Comparison of ENCODE assay signal across 15 cellular contexts in the genomic region with DNA sequence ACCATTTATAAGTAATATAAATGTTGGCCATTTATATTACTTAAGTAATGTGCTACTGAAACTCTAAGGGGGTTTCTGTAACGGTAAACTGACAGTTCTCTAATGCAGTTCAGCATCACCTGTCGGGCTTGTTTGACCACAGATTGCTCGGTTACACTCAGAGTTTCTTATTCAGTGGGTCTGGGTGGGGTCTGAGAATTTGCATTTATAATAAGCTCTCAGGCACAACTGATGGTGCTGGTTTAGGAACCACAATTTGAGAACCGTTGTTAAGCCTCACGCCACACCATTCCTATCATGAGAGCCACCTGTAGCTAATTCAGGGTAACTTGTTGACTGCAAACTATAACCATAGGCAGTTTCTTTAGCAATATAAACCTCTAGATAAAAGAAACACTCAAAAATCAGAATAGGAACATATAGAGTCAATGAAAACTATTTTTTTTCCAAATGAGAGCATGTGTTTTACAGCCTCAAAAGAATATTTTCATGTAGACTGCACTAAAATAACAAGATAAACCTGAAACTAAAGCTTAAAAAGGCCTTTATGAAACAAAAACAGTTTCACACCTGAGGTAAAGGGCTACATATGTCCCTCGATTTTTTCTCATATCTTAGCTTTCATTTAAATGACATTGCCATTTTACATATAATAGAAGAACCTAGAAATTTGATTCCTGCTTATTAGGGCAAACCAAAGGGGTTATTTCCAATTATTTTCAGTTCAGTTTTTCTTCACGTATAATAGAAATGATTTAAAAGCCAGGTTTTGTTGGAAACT.
DNase-seq lines count a peak whose midpoint lies in the region; ATAC-seq and TF ChIP-seq lines count a peak whose summit lies in the region.
"Had no signal": no experiment of that assay in that cellular context is flagged by ENCODE, and none has a peak within 500 bp of the region (broad histone marks: within the 10 kb centered on the region; RNA-seq: fewer than 3 reads in every experiment).

No MANE protein-coding gene starts in this region.

- CTCF ChIA-PET in PC-3 (lab: Charles Lee) = no interaction called here

- H3K27ac ChIP-seq in KMS-11 (no peak overlapping the region), PC-3 (ENCODE audit: low read length) (no peak overlapping the region)
- H3K27ac ChIP-seq: skin epidermis, upper lobe of right lung had no signal

- TF ChIP-seq CTCF in KMS-11 (conservative IDR thresholded peaks at IDR 0.05; ENCODE audit: low read depth, low read length) (0 out of 2 replicates have a peak, but pooled peaks have one; percentile 11), PC-3 (conservative IDR thresholded peaks at IDR 0.05; ENCODE audit: low read depth, low read length) (no peak)

- peaks cover 4% of the 10 kb centered on the region; the same call in 1 of the 2 replicates for H3K36me3 ChIP-seq in KMS-11 (ENCODE audit: insufficient read depth)
- H3K36me3 ChIP-seq in PC-3 (ENCODE audit: low read depth, low read length) = no peaks in the 10 kb centered on the region
- H3K36me3 ChIP-seq in H7 (replicated peaks; ENCODE audit: control insufficient read depth, insufficient read depth, low read length) = no peaks in the 10 kb centered on the region
- H3K36me3 ChIP-seq: upper lobe of right lung had no signal

- H4K20me1 ChIP-seq in KMS-11 (ENCODE audit: insufficient read depth) = no peaks in the 10 kb centered on the region
- H4K20me1 ChIP-seq in PC-3 (ENCODE audit: low read length) = no peaks in the 10 kb centered on the region

- H3K27me3 ChIP-seq in KMS-11 (ENCODE audit: insufficient read depth, low read depth) = no peaks in the 10 kb centered on the region
- H3K27me3 ChIP-seq in PC-3 (ENCODE audit: low read length) = no peaks in the 10 kb centered on the region
- no peaks in the 10 kb centered on the region for H3K27me3 ChIP-seq in H7 (ENCODE audit: control insufficient read depth, insufficient read depth, low read length)
- H3K27me3 ChIP-seq: upper lobe of right lung had no signal

- ATAC-seq in GM18868 (IDR thresholded peaks at IDR 0.05; ENCODE audit: unreplicated experiment) (peak; percentile 87), GM21447 (IDR thresholded peaks at IDR 0.05; ENCODE audit: unreplicated experiment) (peak; percentile 69), HG02885 (IDR thresholded peaks at IDR 0.05; ENCODE audit: poor library complexity, unreplicated experiment) (peak; percentile 80), PC-3 (no peak)
- ATAC-seq: upper lobe of right lung had no signal

- POLR2A ChIA-PET in PC-3 (lab: Charles Lee; ENCODE audit: unreplicated experiment) = no interaction called here

- H3K9me3 ChIP-seq in PC-3 (ENCODE audit: low read length) = no peaks in the 10 kb centered on the region
- H3K9me3 ChIP-seq: SK-N-SH, upper lobe of right lung had no signal

- peaks cover 41% of the 10 kb centered on the region; the same call in 1 of the 2 replicates for H3K79me2 ChIP-seq in KMS-11 (ENCODE audit: insufficient read depth, low read depth)
- H3K79me2 ChIP-seq in PC-3 (ENCODE audit: low read length) = no peaks in the 10 kb centered on the region

- DNase-seq in GM19238 (ENCODE audit: insufficient read length, low spot score) (no peak), PC-3 (no peak), H7 (no peak), HPDE6-E6E7 (ENCODE audit: extremely low spot score) (no peak)
- DNase-seq: activated CD4-positive, alpha-beta memory T cell treated with anti-CD3 and anti-CD28 coated beads, Interleukin-2, amount 10 ng/mL, durations not matched to agents 7 days and 5 days; endodermal cell; OCI-M1; SK-N-SH; stimulated activated naive B cell treated with anti-CD40 and anti-IgM and Interleukin-4, amounts not matched to agents 10 μg/mL and 1 μg/mL and 100 μg/mL, for 72 hours; upper lobe of right lung had no signal

- H3K9ac ChIP-seq in KMS-11 (no peak overlapping the region), PC-3 (ENCODE audit: low read length) (no peak overlapping the region)
- H3K9ac ChIP-seq: SK-N-SH had no signal

- BruUV-seq in PC-3 (replicated peaks; lab: Mats Ljungman, UMichigan) = no TSS peak

- H3K4me3 ChIP-seq in KMS-11 (IDR thresholded peaks at IDR 0.05; ENCODE audit: insufficient read depth, low read depth, low read length) = no peak overlapping the region
- no peak overlapping the region for H3K4me3 ChIP-seq in PC-3 (ENCODE audit: low read length)
- no peak overlapping the region for H3K4me3 ChIP-seq in H7 (ENCODE audit: insufficient read depth, low read depth, low read length)
- H3K4me3 ChIP-seq: skin epidermis, upper lobe of right lung had no signal

- intact Hi-C loops in PC-3 (cut with micrococcal nuclease) = no loop called here

- H3F3A ChIP-seq in PC-3 (ENCODE audit: low read length, unreplicated experiment) = no peaks in the 10 kb centered on the region

- H3K4me2 ChIP-seq in KMS-11 = no peak overlapping the region; the same call in 1 of the 2 replicates
- H3K4me2 ChIP-seq in PC-3 (ENCODE audit: low read length) = no peak overlapping the region
- H3K4me2 ChIP-seq: SK-N-SH had no signal

- H2AFZ ChIP-seq in KMS-11 (ENCODE audit: low read depth) (peak overlapping the region; percentile 9; the same call in 1 of the 2 replicates), PC-3 (ENCODE audit: low read length) (no peak overlapping the region)

- no peaks in the 10 kb centered on the region for H3K9me2 ChIP-seq in PC-3 (replicated peaks; ENCODE audit: low read length)
- H3K9me2 ChIP-seq: SK-N-SH had no signal

- peaks cover 59% of the 10 kb centered on the region for H3K4me1 ChIP-seq in KMS-11 (ENCODE audit: low read depth, poor library complexity, severe bottlenecking)
- no peaks in the 10 kb centered on the region for H3K4me1 ChIP-seq in PC-3 (ENCODE audit: insufficient read depth, low read length)
- H3K4me1 ChIP-seq: upper lobe of right lung had no signal
